ENCODE assay signal across 1 cellular context in the genomic region with DNA sequence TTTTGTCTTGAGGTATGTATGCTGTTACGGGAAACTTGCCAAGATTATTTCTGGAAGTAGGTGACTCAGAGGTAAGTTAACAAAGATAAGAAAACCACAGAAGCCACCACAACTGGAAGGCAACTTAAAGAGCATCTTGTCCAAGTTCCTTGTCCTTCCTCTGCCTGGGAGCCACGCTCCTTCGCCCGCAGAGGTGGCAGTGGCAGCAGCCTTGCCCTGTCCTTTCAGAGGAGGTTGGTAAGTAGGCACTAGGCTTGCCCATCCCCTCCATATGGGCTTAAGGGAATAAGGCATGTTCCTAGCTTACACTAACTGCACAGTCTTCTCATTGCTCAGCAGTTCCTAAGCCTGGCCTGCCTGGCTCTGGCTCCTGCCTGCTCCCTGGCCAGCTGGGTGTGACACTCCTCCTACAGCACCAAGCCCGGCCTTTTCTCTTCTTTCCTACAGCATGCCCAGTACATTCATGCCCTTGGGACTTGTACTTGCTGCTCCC.
TF ChIP-seq lines count a peak whose summit lies in the region.

No MANE protein-coding gene starts in this region.

TF ChIP-seq in SK-N-SH, 30 proteins besides CTCF, POLR2A, EP300 and RAD21 (continued from another document):
- TF ChIP-seq, protein P1, sequence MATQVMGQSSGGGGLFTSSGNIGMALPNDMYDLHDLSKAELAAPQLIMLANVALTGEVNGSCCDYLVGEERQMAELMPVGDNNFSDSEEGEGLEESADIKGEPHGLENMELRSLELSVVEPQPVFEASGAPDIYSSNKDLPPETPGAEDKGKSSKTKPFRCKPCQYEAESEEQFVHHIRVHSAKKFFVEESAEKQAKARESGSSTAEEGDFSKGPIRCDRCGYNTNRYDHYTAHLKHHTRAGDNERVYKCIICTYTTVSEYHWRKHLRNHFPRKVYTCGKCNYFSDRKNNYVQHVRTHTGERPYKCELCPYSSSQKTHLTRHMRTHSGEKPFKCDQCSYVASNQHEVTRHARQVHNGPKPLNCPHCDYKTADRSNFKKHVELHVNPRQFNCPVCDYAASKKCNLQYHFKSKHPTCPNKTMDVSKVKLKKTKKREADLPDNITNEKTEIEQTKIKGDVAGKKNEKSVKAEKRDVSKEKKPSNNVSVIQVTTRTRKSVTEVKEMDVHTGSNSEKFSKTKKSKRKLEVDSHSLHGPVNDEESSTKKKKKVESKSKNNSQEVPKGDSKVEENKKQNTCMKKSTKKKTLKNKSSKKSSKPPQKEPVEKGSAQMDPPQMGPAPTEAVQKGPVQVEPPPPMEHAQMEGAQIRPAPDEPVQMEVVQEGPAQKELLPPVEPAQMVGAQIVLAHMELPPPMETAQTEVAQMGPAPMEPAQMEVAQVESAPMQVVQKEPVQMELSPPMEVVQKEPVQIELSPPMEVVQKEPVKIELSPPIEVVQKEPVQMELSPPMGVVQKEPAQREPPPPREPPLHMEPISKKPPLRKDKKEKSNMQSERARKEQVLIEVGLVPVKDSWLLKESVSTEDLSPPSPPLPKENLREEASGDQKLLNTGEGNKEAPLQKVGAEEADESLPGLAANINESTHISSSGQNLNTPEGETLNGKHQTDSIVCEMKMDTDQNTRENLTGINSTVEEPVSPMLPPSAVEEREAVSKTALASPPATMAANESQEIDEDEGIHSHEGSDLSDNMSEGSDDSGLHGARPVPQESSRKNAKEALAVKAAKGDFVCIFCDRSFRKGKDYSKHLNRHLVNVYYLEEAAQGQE (IDR thresholded peaks at IDR 0.05; ENCODE audit: low read depth, low read length), result peak; percentile 31; the same call in 1 of the 2 replicates
- TF ChIP-seq RXRA (IDR thresholded peaks at IDR 0.05; ENCODE audit: borderline replicate concordance, low read depth) (peak; percentile 97), NFIC (IDR thresholded peaks at IDR 0.05; ENCODE audit: borderline replicate concordance) (peak; percentile 99), RFX5 (IDR thresholded peaks at IDR 0.05; ENCODE audit: low read length) (no peak), RCOR1 (IDR thresholded peaks at IDR 0.05; ENCODE audit: low read length) (no peak), POLR2AphosphoS5 (IDR thresholded peaks at IDR 0.05; ENCODE audit: low read depth, low read length) (peak; percentile 80; the same call in 1 of the 2 replicates), TCF12 (IDR thresholded peaks at IDR 0.05) (peak; percentile 95)
- TF ChIP-seq, protein P2, sequence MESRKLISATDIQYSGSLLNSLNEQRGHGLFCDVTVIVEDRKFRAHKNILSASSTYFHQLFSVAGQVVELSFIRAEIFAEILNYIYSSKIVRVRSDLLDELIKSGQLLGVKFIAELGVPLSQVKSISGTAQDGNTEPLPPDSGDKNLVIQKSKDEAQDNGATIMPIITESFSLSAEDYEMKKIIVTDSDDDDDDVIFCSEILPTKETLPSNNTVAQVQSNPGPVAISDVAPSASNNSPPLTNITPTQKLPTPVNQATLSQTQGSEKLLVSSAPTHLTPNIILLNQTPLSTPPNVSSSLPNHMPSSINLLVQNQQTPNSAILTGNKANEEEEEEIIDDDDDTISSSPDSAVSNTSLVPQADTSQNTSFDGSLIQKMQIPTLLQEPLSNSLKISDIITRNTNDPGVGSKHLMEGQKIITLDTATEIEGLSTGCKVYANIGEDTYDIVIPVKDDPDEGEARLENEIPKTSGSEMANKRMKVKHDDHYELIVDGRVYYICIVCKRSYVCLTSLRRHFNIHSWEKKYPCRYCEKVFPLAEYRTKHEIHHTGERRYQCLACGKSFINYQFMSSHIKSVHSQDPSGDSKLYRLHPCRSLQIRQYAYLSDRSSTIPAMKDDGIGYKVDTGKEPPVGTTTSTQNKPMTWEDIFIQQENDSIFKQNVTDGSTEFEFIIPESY (IDR thresholded peaks at IDR 0.05; ENCODE audit: borderline replicate concordance, low read depth), result peak; percentile 71; the same call in 1 of the 2 replicates
- TF ChIP-seq, protein P3, sequence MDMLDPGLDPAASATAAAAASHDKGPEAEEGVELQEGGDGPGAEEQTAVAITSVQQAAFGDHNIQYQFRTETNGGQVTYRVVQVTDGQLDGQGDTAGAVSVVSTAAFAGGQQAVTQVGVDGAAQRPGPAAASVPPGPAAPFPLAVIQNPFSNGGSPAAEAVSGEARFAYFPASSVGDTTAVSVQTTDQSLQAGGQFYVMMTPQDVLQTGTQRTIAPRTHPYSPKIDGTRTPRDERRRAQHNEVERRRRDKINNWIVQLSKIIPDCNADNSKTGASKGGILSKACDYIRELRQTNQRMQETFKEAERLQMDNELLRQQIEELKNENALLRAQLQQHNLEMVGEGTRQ (IDR thresholded peaks at IDR 0.05; ENCODE audit: borderline replicate concordance, low read depth, low read length), result no peak
